Comparison of ENCODE assay signal across 29 cellular contexts in genomic region chr2:188665727-188666304, GRCh38.
"Had no signal": no experiment of that assay in that cellular context is flagged by ENCODE, and none has a peak within 500 bp of the region (broad histone marks: within the 10 kb centered on the region; RNA-seq: fewer than 3 reads in every experiment).

No MANE protein-coding gene starts in this region.

- H3K4me1 ChIP-seq: body of pancreas had no signal

- H3K27ac ChIP-seq: ascending aorta, body of pancreas, RWPE1, SJCRH30 had no signal

- DNase-seq: activated B cell treated with CpG ODN at 0.5 μM for 24 hours; activated CD4-positive, alpha-beta T cell treated with anti-CD3 and anti-CD28 coated beads for 1 hour; activated CD4-positive, alpha-beta T cell treated with anti-CD3 and anti-CD28 coated beads, Interleukin-2, amount 10 ng/mL, durations not matched to agents 24 days and 14 days; activated CD4-positive, alpha-beta T cell treated with anti-CD3 and anti-CD28 coated beads, Interleukin-2, amount 50 U/mL, for 48 hours; activated CD8-positive, alpha-beta memory T cell treated with anti-CD3 and anti-CD28 coated beads, Interleukin-2, amount 10 ng/mL, durations not matched to agents 7 days and 5 days; activated effector memory CD4-positive, alpha-beta T cell treated with Interleukin-2 at 50 U/mL for 16 hours; activated naive CD4-positive, alpha-beta T cell; activated T-cell treated with anti-CD3 and anti-CD28 coated beads, Interleukin-2, amount 50 U/mL, for 24 hours; amniotic stem cell; body of pancreas; central memory CD4-positive, alpha-beta T cell; KG1; NCI-H1048; NCI-H1694; NCI-H2029; NCI-H2107; NCI-H2171 treated with DMSO at 0.1 percent for 48 hours; NCI-H226; NCI-H526 treated with DMSO at 0.1 percent for 48 hours; NK-92 treated with Interleukin-12 subunit alpha and Interleukin-12 subunit beta, amount 100 ng/mL, for 24 hours; OCI-M1; Right ventricle myocardium superior; SJCRH30; T-cell; T-helper 2 cell; T1000 had no signal

- ATAC-seq: activated CD8-positive, alpha-beta memory T cell treated with anti-CD3 and anti-CD28 coated beads, Interleukin-2, amount 10 ng/mL, durations not matched to agents 7 days and 5 days; body of pancreas; Panc1; T-cell had no signal

- H3K36me3 ChIP-seq: ascending aorta, SJCRH30 had no signal

- H3K4me3 ChIP-seq: ascending aorta, body of pancreas, SJCRH30 had no signal

- H3K27me3 ChIP-seq: ascending aorta, body of pancreas, SJCRH30 had no signal

- H3K9me3 ChIP-seq: ascending aorta, body of pancreas had no signal
